Comparison of ENCODE assay signal across 28 cellular contexts in genomic region chr17:6930754-6931153, GRCh38.
"Had no signal": no experiment of that assay in that cellular context is flagged by ENCODE, and none has a peak within 500 bp of the region (broad histone marks: within the 10 kb centered on the region; RNA-seq: fewer than 3 reads in every experiment).

No MANE protein-coding gene starts in this region.

- H3K4me1 Mint-ChIP-seq: activated CD8-positive, alpha-beta memory T cell treated with anti-CD3 and anti-CD28 coated beads, Interleukin-2, amount 10 ng/mL, durations not matched to agents 7 days and 5 days; nephron progenitor cell; stimulated activated effector memory CD8-positive, alpha-beta T cell treated with anti-CD3 and anti-CD28 coated beads, Interleukin-12 subunit alpha, Interleukin-12 subunit beta, amount 100 ng/mL, for 72 hours had no signal

- H3K27ac ChIP-seq: body of pancreas, cardiac muscle cell, colonic mucosa, dorsolateral prefrontal cortex, left ventricle myocardium inferior, neutrophil, uterus had no signal

- H3K27ac Mint-ChIP-seq: activated CD8-positive, alpha-beta memory T cell treated with anti-CD3 and anti-CD28 coated beads, Interleukin-2, amount 10 ng/mL, durations not matched to agents 7 days and 5 days; activated CD8-positive, alpha-beta T cell treated with anti-CD3 and anti-CD28 coated beads, Interleukin-2, amount 10 ng/mL, durations not matched to agents 7 days and 5 days; activated naive CD4-positive, alpha-beta T cell treated with anti-CD3 and anti-CD28 coated beads, Interleukin-2, amount 50 U/mL, for 72 hours; activated T-cell treated with anti-CD3 and anti-CD28 coated beads, Interleukin-2, amount 50 U/mL, for 72 hours; effector memory CD8-positive, alpha-beta T cell; nephron progenitor cell; stimulated activated effector memory CD8-positive, alpha-beta T cell treated with anti-CD3 and anti-CD28 coated beads, Interleukin-12 subunit alpha, Interleukin-12 subunit beta, amount 100 ng/mL, for 72 hours; stimulated activated naive CD8-positive, alpha-beta T cell treated with anti-CD3 and anti-CD28 coated beads, Interleukin-15, Interleukin-2, amounts not matched to agents 100 ng/mL and 50 ng/mL, for 24 hours; T-helper 1 cell treated with Interleukin-12 subunit alpha and Interleukin-12 subunit beta and Interleukin-4 antibody, amounts not matched to agents 30 μg/mL and 1 μg/mL, for 36 hours; type B pancreatic cell had no signal

- H3K9me3 Mint-ChIP-seq: effector memory CD8-positive, alpha-beta T cell; stimulated activated effector memory CD8-positive, alpha-beta T cell treated with anti-CD3 and anti-CD28 coated beads, Interleukin-12 subunit alpha, Interleukin-12 subunit beta, amount 100 ng/mL, for 72 hours; T-helper 1 cell treated with Interleukin-12 subunit alpha and Interleukin-12 subunit beta and Interleukin-4 antibody, amounts not matched to agents 30 μg/mL and 1 μg/mL, for 36 hours; type B pancreatic cell had no signal

- H3K4me3 ChIP-seq: body of pancreas, cardiac muscle cell, colonic mucosa, dorsolateral prefrontal cortex, left ventricle myocardium inferior, uterus had no signal

- ATAC-seq: activated CD8-positive, alpha-beta memory T cell treated with anti-CD3 and anti-CD28 coated beads, Interleukin-2, amount 10 ng/mL, durations not matched to agents 7 days and 5 days; activated CD8-positive, alpha-beta T cell treated with anti-CD3 and anti-CD28 coated beads, Interleukin-2, amount 10 ng/mL, durations not matched to agents 7 days and 5 days; activated naive CD4-positive, alpha-beta T cell treated with anti-CD3 and anti-CD28 coated beads, Interleukin-2, amount 50 U/mL, for 72 hours; activated T-cell treated with anti-CD3 and anti-CD28 coated beads, Interleukin-2, amount 50 U/mL, for 72 hours; body of pancreas; effector memory CD8-positive, alpha-beta T cell; sciatic nerve; stimulated activated effector memory CD8-positive, alpha-beta T cell treated with anti-CD3 and anti-CD28 coated beads, Interleukin-12 subunit alpha, Interleukin-12 subunit beta, amount 100 ng/mL, for 72 hours had no signal

- H3K27me3 ChIP-seq: body of pancreas, cardiac muscle cell, colonic mucosa, dorsolateral prefrontal cortex, neutrophil, uterus had no signal

- H3K9me3 ChIP-seq: body of pancreas, colonic mucosa, left ventricle myocardium inferior, neutrophil, uterus had no signal

- H3K4me3 Mint-ChIP-seq: activated CD8-positive, alpha-beta memory T cell treated with anti-CD3 and anti-CD28 coated beads, Interleukin-2, amount 10 ng/mL, durations not matched to agents 7 days and 5 days; activated CD8-positive, alpha-beta T cell treated with anti-CD3 and anti-CD28 coated beads, Interleukin-2, amount 10 ng/mL, durations not matched to agents 7 days and 5 days; activated T-cell treated with anti-CD3 and anti-CD28 coated beads, Interleukin-2, amount 50 U/mL, for 72 hours; effector memory CD8-positive, alpha-beta T cell; naive B cell; nephron progenitor cell; stimulated activated effector memory CD8-positive, alpha-beta T cell treated with anti-CD3 and anti-CD28 coated beads, Interleukin-12 subunit alpha, Interleukin-12 subunit beta, amount 100 ng/mL, for 72 hours; stimulated activated naive CD8-positive, alpha-beta T cell treated with anti-CD3 and anti-CD28 coated beads, Interleukin-15, Interleukin-2, amounts not matched to agents 100 ng/mL and 50 ng/mL, for 24 hours; T-helper 1 cell treated with Interleukin-12 subunit alpha and Interleukin-12 subunit beta and Interleukin-4 antibody, amounts not matched to agents 30 μg/mL and 1 μg/mL, for 36 hours; type B pancreatic cell had no signal

- DNase-seq: activated CD4-positive, alpha-beta T cell treated with anti-CD3 and anti-CD28 coated beads, Interleukin-2, amount 50 U/mL, for 1 hour; activated CD4-positive, CD25-positive, alpha-beta regulatory T cell treated with anti-CD3 and anti-CD28 coated beads, Interleukin-2, amount 50 U/mL, for 72 hours; activated CD8-positive, alpha-beta memory T cell treated with anti-CD3 and anti-CD28 coated beads, Interleukin-2, amount 10 ng/mL, durations not matched to agents 7 days and 5 days; activated CD8-positive, alpha-beta T cell treated with anti-CD3 and anti-CD28 coated beads, Interleukin-2, amount 10 ng/mL, durations not matched to agents 7 days and 5 days; activated naive CD4-positive, alpha-beta T cell; activated T-cell treated with anti-CD3 and anti-CD28 coated beads, Interleukin-2, amount 50 U/mL, for 72 hours; aorta; body of pancreas; cerebellar nuclear complex; colonic mucosa; dorsolateral prefrontal cortex; effector memory CD8-positive, alpha-beta T cell; erythroblast; left ventricle myocardium inferior; naive B cell; nephron progenitor cell; small intestine; stimulated activated CD4-positive, alpha-beta T cell treated with anti-CD3 and anti-CD28 coated beads, Interleukin-4, amount 100 ng/mL, for 24 hours; T1000; uterus had no signal

- H3K4me1 ChIP-seq: body of pancreas, colonic mucosa, left ventricle myocardium inferior, uterus had no signal

- H3K36me3 Mint-ChIP-seq: naive B cell; stimulated activated effector memory CD8-positive, alpha-beta T cell treated with anti-CD3 and anti-CD28 coated beads, Interleukin-12 subunit alpha, Interleukin-12 subunit beta, amount 100 ng/mL, for 72 hours; type B pancreatic cell had no signal

- H3K36me3 ChIP-seq: cardiac muscle cell, colonic mucosa, left ventricle myocardium inferior, neutrophil, uterus had no signal

- H3K27me3 Mint-ChIP-seq: naive B cell; stimulated activated naive CD8-positive, alpha-beta T cell treated with anti-CD3 and anti-CD28 coated beads, Interleukin-15, Interleukin-2, amounts not matched to agents 100 ng/mL and 50 ng/mL, for 24 hours had no signal
